In genomic region chr6:10610289-10610688, GRCh38 we compare ENCODE assay signal across 1 cellular context.
TF ChIP-seq lines count a peak whose summit lies in the region.

No MANE protein-coding gene starts in this region.

TF ChIP-seq in GM23338, 12 proteins besides CTCF, POLR2A, EP300 and RAD21 (continued from another document):
- no peak for TF ChIP-seq ZNF462 (CRISPR knock-in tag; IDR thresholded peaks at IDR 0.05)
- TF ChIP-seq ZNF331 (CRISPR knock-in tag; IDR thresholded peaks at IDR 0.05; ENCODE audit: low read depth), result no peak
- no peak for TF ChIP-seq CREB1 (CRISPR knock-in tag; IDR thresholded peaks at IDR 0.05; ENCODE audit: low read depth)
TF ChIP-seq in GM23338: peak in this region for 0.
